Comparison of ENCODE assay signal across 12 cellular contexts in the genomic region with DNA sequence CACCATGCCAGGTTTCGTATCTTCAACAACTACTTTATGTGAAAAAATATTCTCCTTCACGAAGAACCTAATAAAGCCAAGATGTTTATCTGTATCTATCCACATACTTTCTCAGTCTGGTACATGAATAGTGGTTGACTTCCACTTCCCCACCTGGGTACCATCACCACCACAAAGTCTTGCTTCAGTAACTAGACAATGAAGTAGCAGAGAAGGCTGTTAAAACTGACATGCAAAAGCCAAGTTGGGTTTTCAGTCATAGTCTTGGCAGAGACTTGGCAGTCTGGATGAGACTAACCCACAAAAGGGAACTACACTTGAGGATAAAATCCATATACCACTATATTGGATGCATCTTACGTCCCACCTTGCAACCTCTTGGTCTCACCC.
DNase-seq lines count a peak whose midpoint lies in the region; ATAC-seq and TF ChIP-seq lines count a peak whose summit lies in the region.
"Had no signal": no experiment of that assay in that cellular context is flagged by ENCODE, and none has a peak within 500 bp of the region (broad histone marks: within the 10 kb centered on the region; RNA-seq: fewer than 3 reads in every experiment).

No MANE protein-coding gene starts in this region.

- H3K4me3 ChIP-seq in muscle layer of colon (ENCODE audit: low read depth in 1 of 2, low read length in 2 of 2): peak overlapping the region in 1 of 2 donors; percentile 33

- H3K36me3 ChIP-seq in muscle layer of colon (ENCODE audit: insufficient read depth, low read length): peaks cover 7% of the 10 kb centered on the region

- H3K27me3 ChIP-seq in muscle layer of colon (ENCODE audit: control insufficient read depth in 1 of 2, insufficient read depth in 2 of 2, low read length in 2 of 2): no peaks in the 10 kb centered on the region

- ATAC-seq in GM18505 (IDR thresholded peaks at IDR 0.05; ENCODE audit: unreplicated experiment) (peak; percentile 78), GM21717 (IDR thresholded peaks at IDR 0.05; ENCODE audit: unreplicated experiment) (peak; percentile 66), HG03460 (IDR thresholded peaks at IDR 0.05; ENCODE audit: unreplicated experiment) (peak; percentile 66), HG02840 (IDR thresholded peaks at IDR 0.05; ENCODE audit: low FRiP score, unreplicated experiment) (no peak), GM19324 (IDR thresholded peaks at IDR 0.05; ENCODE audit: low FRiP score, unreplicated experiment) (no peak), GM19452 (IDR thresholded peaks at IDR 0.05; ENCODE audit: unreplicated experiment) (no peak)

- DNase-seq in NCI-H1694 treated with DMSO at 0.1 percent for 48 hours (lab: John Stamatoyannopoulos, UW): no peak
- DNase-seq: activated CD4-positive, alpha-beta T cell treated with anti-CD3 and anti-CD28 coated beads, Interleukin-2, amount 50 U/mL, for 48 hours; CD4-positive, alpha-beta T cell; NCI-H1436 had no signal

- H3K9me3 ChIP-seq in muscle layer of colon (ENCODE audit: low read length): no peaks in the 10 kb centered on the region

- peak overlapping the region; percentile 58 for H3K9ac ChIP-seq in muscle layer of colon (ENCODE audit: low read length)

- H3K4me1 ChIP-seq in muscle layer of colon (ENCODE audit: insufficient read depth, low read length): peaks cover 75% of the 10 kb centered on the region

- no peak for TF ChIP-seq POLR2A in GM18505 (IDR thresholded peaks at IDR 0.05; ENCODE audit: borderline replicate concordance, extremely low read depth, insufficient read depth, insufficient read length)

- H3K27ac ChIP-seq in muscle layer of colon (ENCODE audit: low read depth, low read length): peak overlapping the region; percentile 38
- H3K27ac ChIP-seq: epithelial cell of prostate had no signal

Comparison
In these comparisons a context has a peak if more than half of its experiments do, and no peak if none do; other contexts are left out.
1. ATAC-seq: peak in GM18505 (single experiment), GM21717 (single experiment) and HG03460 (single experiment); none in HG02840 (single experiment), GM19324 (single experiment) and GM19452 (single experiment).